11 cellular contexts compared by ENCODE assay signal in genomic region chr7:126702242-126703016, GRCh38.
DNase-seq lines count a peak whose midpoint lies in the region; ATAC-seq, FAIRE-seq and TF ChIP-seq lines count a peak whose summit lies in the region.
"Had no signal": no experiment of that assay in that cellular context is flagged by ENCODE, and none has a peak within 500 bp of the region (broad histone marks: within the 10 kb centered on the region; RNA-seq: fewer than 3 reads in every experiment).

No MANE protein-coding gene starts in this region.

- DNase-seq in NCI-H226, result peak; percentile 56
- no peak for DNase-seq in thyroid gland
- no peak for DNase-seq in HTR-8/SVneo (ENCODE audit: insufficient read length, low spot score)
- DNase-seq in NCI-H146 (lab: John Stamatoyannopoulos, UW), result no peak
- DNase-seq in sigmoid colon, result no peak
- DNase-seq: NCI-H748 treated with DMSO at 0.1 percent for 48 hours, ovary had no signal

- no peak for TF ChIP-seq POLR2A in thyroid gland (IDR thresholded peaks at IDR 0.05)
- TF ChIP-seq POLR2A in sigmoid colon (IDR thresholded peaks at IDR 0.05), result no peak

- no peaks in the 10 kb centered on the region for H3K27me3 ChIP-seq in thyroid gland
- H3K27me3 ChIP-seq in sigmoid colon, result no peaks in the 10 kb centered on the region
- H3K27me3 ChIP-seq: ovary had no signal

- no peak for FAIRE-seq in HTR-8/SVneo (lab: Jason Lieb, UNC)

- 73 to 80% methylated on average over 5 of the region's 7 CpGs for WGBS in mesodermal cell (ENCODE audit: insufficient coverage in 2 of 2), 2 experiments
- 85 to 86% methylated on average over 7 of the region's 7 CpGs for WGBS in thyroid gland, 2 donors
- WGBS in sigmoid colon, 2 donors, result 89% methylated on average over 7 of the region's 7 CpGs

- H3K4me3 ChIP-seq in mesodermal cell (ENCODE audit: extremely low read depth, insufficient read depth, low read length, poor library complexity, severe bottlenecking) (no peak overlapping the region), thyroid gland (replicated peaks in 1 of 3) (no peak overlapping the region), sigmoid colon (no peak overlapping the region)
- H3K4me3 ChIP-seq: ovary had no signal

- TF ChIP-seq EP300 in sigmoid colon (IDR thresholded peaks at IDR 0.05), result no peak

- TF ChIP-seq CTCF in thyroid gland (IDR thresholded peaks at IDR 0.05) (no peak), sigmoid colon (IDR thresholded peaks at IDR 0.05) (no peak)

- H3K27ac ChIP-seq in mesodermal cell (ENCODE audit: low read depth, low read length, severe bottlenecking) (peak overlapping the region; percentile 87), thyroid gland (no peak overlapping the region), sigmoid colon (no peak overlapping the region)
- H3K27ac ChIP-seq: ovary had no signal

- H3K9me3 ChIP-seq in mesodermal cell (ENCODE audit: control insufficient read depth, low read length) (no peaks in the 10 kb centered on the region), thyroid gland (no peaks in the 10 kb centered on the region), sigmoid colon (no peaks in the 10 kb centered on the region)
- H3K9me3 ChIP-seq: ovary had no signal

- intact Hi-C loops in thyroid gland (cut with DNase I), result no loop called here
- intact Hi-C loops in sigmoid colon (cut with DNase I), result no loop called here

- ATAC-seq in GM18907 (IDR thresholded peaks at IDR 0.05; ENCODE audit: unreplicated experiment), result peak; percentile 57
- peak; percentile 54 for ATAC-seq in HG02678 (IDR thresholded peaks at IDR 0.05; ENCODE audit: unreplicated experiment)
- ATAC-seq: esophagus mucosa had no signal

- H3K36me3 ChIP-seq in mesodermal cell (ENCODE audit: control insufficient read depth, insufficient read depth, low read length), result no peaks in the 10 kb centered on the region
- no peaks in the 10 kb centered on the region for H3K36me3 ChIP-seq in thyroid gland
- no peaks in the 10 kb centered on the region for H3K36me3 ChIP-seq in sigmoid colon
- H3K36me3 ChIP-seq: ovary had no signal

- H3K4me1 ChIP-seq in mesodermal cell (ENCODE audit: control insufficient read depth, insufficient read depth, low read length, poor library complexity, severe bottlenecking), result peaks cover 44% of the 10 kb centered on the region
- no peaks in the 10 kb centered on the region for H3K4me1 ChIP-seq in thyroid gland
- H3K4me1 ChIP-seq in sigmoid colon, result peaks cover 0 to 6% (median 0%) of the 10 kb centered on the region in 4 donors
